ENCODE assay signal across 7 cellular contexts in genomic region chr1:172557270-172557669, GRCh38.
"Had no signal": no experiment of that assay in that cellular context is flagged by ENCODE, and none has a peak within 500 bp of the region (broad histone marks: within the 10 kb centered on the region; RNA-seq: fewer than 3 reads in every experiment).

No MANE protein-coding gene starts in this region.

- H3K4me3 ChIP-seq: GM12878 had no signal

- FAIRE-seq: GM12878, GM12891, GM12892, GM18507, GM19239 had no signal

- ATAC-seq: GM12878 had no signal

- DNase-seq: GDM1, GF-D8 had no signal
